ENCODE assay signal across 22 cellular contexts in genomic region chr6:126955621-126956020, GRCh38.
DNase-seq lines count a peak whose midpoint lies in the region; ATAC-seq and TF ChIP-seq lines count a peak whose summit lies in the region.
"Had no signal": no experiment of that assay in that cellular context is flagged by ENCODE, and none has a peak within 500 bp of the region (broad histone marks: within the 10 kb centered on the region; RNA-seq: fewer than 3 reads in every experiment).

No MANE protein-coding gene starts in this region.

- no peak for TF ChIP-seq CTCF in Calu3 (IDR thresholded peaks at IDR 0.05; ENCODE audit: unreplicated experiment)
- no peak for TF ChIP-seq CTCF in RWPE2 (IDR thresholded peaks at IDR 0.05; ENCODE audit: poor library complexity, severe bottlenecking)
- TF ChIP-seq CTCF in GM13977 (IDR thresholded peaks at IDR 0.05; ENCODE audit: extremely low read depth, insufficient read depth, missing control alignments): no peak

- H3K9me3 ChIP-seq in RWPE2 (ENCODE audit: severe bottlenecking): no peaks in the 10 kb centered on the region

- no peak overlapping the region for H3K27ac Mint-ChIP-seq in Calu3 (ENCODE audit: unreplicated experiment)
- H3K27ac Mint-ChIP-seq: CD8-positive, alpha-beta memory T cell; GM23338 had no signal

- H3K4me3 ChIP-seq in RWPE2 (ENCODE audit: severe bottlenecking): no peak overlapping the region
- H3K4me3 ChIP-seq: GM23338, K562 had no signal

- peaks cover 9% of the 10 kb centered on the region for H3K4me1 Mint-ChIP-seq in Calu3 (ENCODE audit: low read depth, unreplicated experiment)
- H3K4me1 Mint-ChIP-seq: CD8-positive, alpha-beta memory T cell; GM23338 had no signal

- no peaks in the 10 kb centered on the region for H3K27me3 Mint-ChIP-seq in Calu3 (ENCODE audit: unreplicated experiment)
- H3K27me3 Mint-ChIP-seq: CD8-positive, alpha-beta memory T cell had no signal

- DNase-seq in Calu3 (peak; percentile 6), RWPE2 (ENCODE audit: low spot score) (no peak), epithelial cell of prostate (ENCODE audit: low read depth, low spot score) (peak; percentile 29), GM13977 (ENCODE audit: low spot score) (no peak), globus pallidus (ENCODE audit: low spot score) (no peak), caudate nucleus (lab: John Stamatoyannopoulos, UW) (no peak)
- no peak for DNase-seq in activated naive CD4-positive, alpha-beta T cell (lab: John Stamatoyannopoulos, UW)
- DNase-seq: ACHN; C1 segment of cervical spinal cord; CD8-positive, alpha-beta memory T cell; GDM1; NCI-H1694 treated with DMSO at 0.1 percent for 48 hours; NCI-H2107; NCI-H345; NCI-H526 treated with DMSO at 0.1 percent for 48 hours; NK-92 treated with Interleukin-12 subunit alpha and Interleukin-12 subunit beta, amount 100 ng/mL, for 24 hours; SHP77 treated with DMSO at 0.1 percent for 48 hours had no signal

- H3K27ac ChIP-seq in RWPE2 (ENCODE audit: poor library complexity, severe bottlenecking) (no peak overlapping the region), epithelial cell of prostate (no peak overlapping the region), caudate nucleus (ENCODE audit: low read depth, low read length) (no peak overlapping the region)

- no peaks in the 10 kb centered on the region for H3K9me3 Mint-ChIP-seq in Calu3 (ENCODE audit: low read depth, unreplicated experiment)
- H3K9me3 Mint-ChIP-seq: GM23338 had no signal

- CTCF ChIA-PET in Calu3 (lab: Charles Lee): no interaction called here

- no peaks in the 10 kb centered on the region for H3K27me3 ChIP-seq in RWPE2 (ENCODE audit: insufficient read depth, poor library complexity, severe bottlenecking)

- no peak for TF ChIP-seq RAD21 in Ishikawa (IDR thresholded peaks at IDR 0.05; ENCODE audit: low read depth)

- intact Hi-C loops in Calu3 (cut with micrococcal nuclease; ENCODE audit: unreplicated experiment): no loop called here

- H3K36me3 ChIP-seq in RWPE2 (ENCODE audit: low read depth): no peaks in the 10 kb centered on the region

- H3K4me3 Mint-ChIP-seq in Calu3 (ENCODE audit: low read depth, unreplicated experiment): no peak overlapping the region
- H3K4me3 Mint-ChIP-seq: CD8-positive, alpha-beta memory T cell; GM23338 had no signal

- H3K4me1 ChIP-seq in RWPE2 (ENCODE audit: insufficient read depth, poor library complexity, severe bottlenecking): no peaks in the 10 kb centered on the region

- BruUV-seq in Calu3 (replicated peaks; lab: Mats Ljungman, UMichigan): no TSS peak

- peak; percentile 97 for ATAC-seq in RWPE2 (ENCODE audit: low read depth)
- ATAC-seq: GM23338, HCT116, K562, SK-N-SH treated with all-trans-retinoic acid at 6 μM for 48 hours had no signal

- no peaks in the 10 kb centered on the region for H3K36me3 Mint-ChIP-seq in Calu3 (ENCODE audit: insufficient read depth, unreplicated experiment)
- H3K36me3 Mint-ChIP-seq: CD8-positive, alpha-beta memory T cell had no signal

- in situ Hi-C loops in GM13977 (cut with MboI; ENCODE audit: low pct_unique_long_range_greater_than_20kb, low sequenced_read_pairs, unreplicated experiment): no loop called here

- no peak for TF ChIP-seq EP300 in Ishikawa (IDR thresholded peaks at IDR 0.05; ENCODE audit: borderline replicate concordance)

TF ChIP-seq in Ishikawa, 13 proteins besides CTCF, POLR2A, EP300 and RAD21:
- TF ChIP-seq TEAD4 (IDR thresholded peaks at IDR 0.05): peak; percentile 50
- TF ChIP-seq YY1 (IDR thresholded peaks at IDR 0.05; ENCODE audit: low read depth): no peak
- peak; percentile 65 for TF ChIP-seq NFIC (IDR thresholded peaks at IDR 0.05)
TF ChIP-seq in Ishikawa: peak in this region for 2.

Comparison
In these comparisons a context has a peak if more than half of its experiments do, and no peak if none do; other contexts are left out.
1. DNase-seq: peak in Calu3 (single experiment) and epithelial cell of prostate (single experiment); none in RWPE2 (single experiment), GM13977 (single experiment), globus pallidus (single experiment), activated naive CD4-positive, alpha-beta T cell (0 of 4) and caudate nucleus (0 of 61).